8 cellular contexts compared by ENCODE assay signal in genomic region chr2:169928463-169928864, GRCh38.
DNase-seq lines count a peak whose midpoint lies in the region; ATAC-seq and TF ChIP-seq lines count a peak whose summit lies in the region.

No MANE protein-coding gene starts in this region.

- H3K4me1 ChIP-seq in vagina = no peaks in the 10 kb centered on the region

- H3K36me3 ChIP-seq in vagina = peaks cover 0 to 22% of the 10 kb centered on the region in 2 donors

- no peak overlapping the region for H3K4me3 ChIP-seq in vagina

- TF ChIP-seq CTCF in vagina (IDR thresholded peaks at IDR 0.05) = peak; percentile 23 to 72 (median 69)

- H3K27ac ChIP-seq in vagina = no peak overlapping the region

- no peaks in the 10 kb centered on the region for H3K9me3 ChIP-seq in vagina

- intact Hi-C loops in vagina (cut with DNase I) = no loop called here

- no peaks in the 10 kb centered on the region for H3K27me3 ChIP-seq in vagina

- TF ChIP-seq POLR2A in vagina (IDR thresholded peaks at IDR 0.05) = no peak

- DNase-seq in NOMO-1 (lab: John Stamatoyannopoulos, UW; ENCODE audit: unreplicated experiment in 2 of 2) = peak; percentile 1 to 23
- no peak for DNase-seq in NOMO-1 treated with dmso at 0.1 percent for 144 hours (lab: John Stamatoyannopoulos, UW; ENCODE audit: unreplicated experiment)
- peak; percentile 25 for DNase-seq in NCI-H2029 (lab: John Stamatoyannopoulos, UW)
- DNase-seq in amniotic epithelial cell (ENCODE audit: low read depth) = peak; percentile 60
- peak; percentile 22 for DNase-seq in kidney glomerular epithelial cell (lab: John Stamatoyannopoulos, UW)
- DNase-seq in vagina (ENCODE audit: extremely low spot score in 2 of 2) = no peak

- ATAC-seq in GM21528 (IDR thresholded peaks at IDR 0.05; ENCODE audit: low FRiP score, unreplicated experiment) = no peak
- ATAC-seq in GM18867 (IDR thresholded peaks at IDR 0.05; ENCODE audit: unreplicated experiment) = no peak

Comparison
In these comparisons a context has a peak if more than half of its experiments do, and no peak if none do; other contexts are left out.
1. DNase-seq: peak in NOMO-1 (2 of 2), NCI-H2029 (single experiment), amniotic epithelial cell (single experiment) and kidney glomerular epithelial cell (single experiment); none in NOMO-1 treated with dmso at 0.1 percent for 144 hours (single experiment) and vagina (0 of 2).